Comparison of ENCODE assay signal across 8 cellular contexts in genomic region chr12:48002773-48003218, GRCh38. TPM values are rescaled to one million over a fixed set of nuclear protein-coding genes. Genes with fewer than 3 reads are reported as not detected.
A peak's percentile ranks its signal among the peaks of the same experiment; 100 is the strongest.
DNase-seq lines count a peak whose midpoint lies in the region; ATAC-seq and TF ChIP-seq lines count a peak whose summit lies in the region.

No MANE protein-coding gene starts in this region.

- DNase-seq in ELF-1 (ENCODE audit: low read depth, low spot score) (peak; percentile 81), NCI-H69 (lab: John Stamatoyannopoulos, UW) (peak; percentile 91), fibroblast of mammary gland (ENCODE audit: low read depth) (peak; percentile 27), posterior vena cava (ENCODE audit: low spot score) (peak; percentile 81), middle frontal gyrus (ENCODE audit: extremely low spot score, low spot score) (no peak)
- no peak for DNase-seq in activated effector memory CD4-positive, alpha-beta T cell treated with anti-CD3 and anti-CD28 coated beads, Interleukin-2, amount 50 U/mL, for 16 hours

- peak overlapping the region; percentile 60 for H3K4me3 ChIP-seq in fibroblast of mammary gland (ENCODE audit: control insufficient read depth, low read depth, low read length)

- intact Hi-C loops in posterior vena cava (cut with DNase I): no loop called here

- TF ChIP-seq CTCF in fibroblast of mammary gland (conservative IDR thresholded peaks at IDR 0.05; ENCODE audit: control insufficient read depth, insufficient read depth, low read depth, low read length): no peak

- no peak for ATAC-seq in GM19455 (IDR thresholded peaks at IDR 0.05; ENCODE audit: unreplicated experiment)
- ATAC-seq in HG02884 (IDR thresholded peaks at IDR 0.05; ENCODE audit: unreplicated experiment): no peak

RNA-seq across cellular contexts. Expression of gene COL2A1, which starts 1.5 kb away (rescaled TPM):
- not detected for total RNA-seq in posterior vena cava

RNA-seq across cellular contexts. Expression of gene TMEM106C, which starts 39.4 kb away (rescaled TPM):
- 10 to 100 TPM; 29.5 to 36.1 TPM for total RNA-seq in posterior vena cava

Comparison
In these comparisons a context has a peak if more than half of its experiments do, and no peak if none do; other contexts are left out.
1. DNase-seq: peak in ELF-1 (single experiment), NCI-H69 (single experiment), fibroblast of mammary gland (single experiment) and posterior vena cava (single experiment); none in middle frontal gyrus (single experiment) and activated effector memory CD4-positive, alpha-beta T cell treated with anti-CD3 and anti-CD28 coated beads, Interleukin-2, amount 50 U/mL, for 16 hours (single experiment).